Comparison of ENCODE assay signal across 23 cellular contexts in genomic region chr15:57777034-57777433, GRCh38.
"Had no signal": no experiment of that assay in that cellular context is flagged by ENCODE, and none has a peak within 500 bp of the region (broad histone marks: within the 10 kb centered on the region; RNA-seq: fewer than 3 reads in every experiment).

No MANE protein-coding gene starts in this region.

- ATAC-seq: activated CD8-positive, alpha-beta memory T cell treated with anti-CD3 and anti-CD28 coated beads, Interleukin-2, amount 10 ng/mL, durations not matched to agents 7 days and 5 days; activated naive CD4-positive, alpha-beta T cell treated with anti-CD3 and anti-CD28 coated beads, Interleukin-2, amount 50 U/mL, for 72 hours; left lobe of liver; lower lobe of right lung had no signal

- H3K79me2 ChIP-seq: hepatocyte had no signal

- H2AFZ ChIP-seq: hepatocyte had no signal

- H3K27ac Mint-ChIP-seq: activated CD4-positive, alpha-beta memory T cell treated with anti-CD3 and anti-CD28 coated beads for 36 hours; activated CD8-positive, alpha-beta memory T cell treated with anti-CD3 and anti-CD28 coated beads, Interleukin-2, amount 10 ng/mL, durations not matched to agents 7 days and 5 days; activated naive CD4-positive, alpha-beta T cell treated with anti-CD3 and anti-CD28 coated beads, Interleukin-2, amount 50 U/mL, for 72 hours; immature natural killer cell; naive B cell; type B pancreatic cell had no signal

- H3K36me3 ChIP-seq: ascending aorta, lower lobe of right lung had no signal

- H3K9me3 ChIP-seq: ascending aorta, lower lobe of right lung, testis had no signal

- H3K4me3 ChIP-seq: ascending aorta, hepatocyte, lower lobe of right lung, testis had no signal

- H3K27me3 ChIP-seq: ascending aorta, hepatocyte, testis had no signal

- H3K4me1 Mint-ChIP-seq: immature natural killer cell had no signal

- H3K27me3 Mint-ChIP-seq: activated CD4-positive, alpha-beta memory T cell treated with anti-CD3 and anti-CD28 coated beads for 36 hours; type B pancreatic cell had no signal

- H3K36me3 Mint-ChIP-seq: activated CD4-positive, alpha-beta memory T cell treated with anti-CD3 and anti-CD28 coated beads for 36 hours; activated CD8-positive, alpha-beta memory T cell treated with anti-CD3 and anti-CD28 coated beads, Interleukin-2, amount 10 ng/mL, durations not matched to agents 7 days and 5 days; activated naive CD4-positive, alpha-beta T cell treated with anti-CD3 and anti-CD28 coated beads, Interleukin-2, amount 50 U/mL, for 72 hours; immature natural killer cell; naive B cell; type B pancreatic cell had no signal

- H3K9me3 Mint-ChIP-seq: activated CD4-positive, alpha-beta memory T cell treated with anti-CD3 and anti-CD28 coated beads for 36 hours; activated naive CD4-positive, alpha-beta T cell treated with anti-CD3 and anti-CD28 coated beads, Interleukin-2, amount 50 U/mL, for 72 hours; immature natural killer cell; naive B cell had no signal

- H3K4me2 ChIP-seq: hepatocyte had no signal

- H3K4me1 ChIP-seq: ascending aorta, lower lobe of right lung, testis had no signal

- H3K27ac ChIP-seq: ascending aorta, hepatocyte, lower lobe of right lung, testis had no signal

- H3K4me3 Mint-ChIP-seq: activated CD4-positive, alpha-beta memory T cell treated with anti-CD3 and anti-CD28 coated beads for 36 hours; activated CD8-positive, alpha-beta memory T cell treated with anti-CD3 and anti-CD28 coated beads, Interleukin-2, amount 10 ng/mL, durations not matched to agents 7 days and 5 days; immature natural killer cell; naive B cell; neural crest cell; type B pancreatic cell had no signal

- DNase-seq: activated CD4-positive, alpha-beta memory T cell treated with anti-CD3 and anti-CD28 coated beads for 36 hours; activated CD4-positive, alpha-beta T cell treated with anti-CD3 and anti-CD28 coated beads for 1 hour; activated CD8-positive, alpha-beta memory T cell treated with anti-CD3 and anti-CD28 coated beads, Interleukin-2, amount 10 ng/mL, durations not matched to agents 7 days and 5 days; activated gamma-delta T cell; activated T-cell treated with anti-CD3 and anti-CD28 coated beads for 4 hours; central memory CD4-positive, alpha-beta T cell; dermis blood vessel endothelial cell; effector CD8-positive, alpha-beta T cell; foreskin melanocyte; glutamatergic neuron; immature natural killer cell; lower lobe of right lung; naive B cell; stimulated activated CD4-positive, alpha-beta T cell treated with anti-CD3 and anti-CD28 coated beads, Interleukin-4, amount 100 ng/mL, for 1 hour; SW 1271; T-helper 9 cell; testis had no signal
